Comparison of ENCODE assay signal across 20 cellular contexts in the genomic region with DNA sequence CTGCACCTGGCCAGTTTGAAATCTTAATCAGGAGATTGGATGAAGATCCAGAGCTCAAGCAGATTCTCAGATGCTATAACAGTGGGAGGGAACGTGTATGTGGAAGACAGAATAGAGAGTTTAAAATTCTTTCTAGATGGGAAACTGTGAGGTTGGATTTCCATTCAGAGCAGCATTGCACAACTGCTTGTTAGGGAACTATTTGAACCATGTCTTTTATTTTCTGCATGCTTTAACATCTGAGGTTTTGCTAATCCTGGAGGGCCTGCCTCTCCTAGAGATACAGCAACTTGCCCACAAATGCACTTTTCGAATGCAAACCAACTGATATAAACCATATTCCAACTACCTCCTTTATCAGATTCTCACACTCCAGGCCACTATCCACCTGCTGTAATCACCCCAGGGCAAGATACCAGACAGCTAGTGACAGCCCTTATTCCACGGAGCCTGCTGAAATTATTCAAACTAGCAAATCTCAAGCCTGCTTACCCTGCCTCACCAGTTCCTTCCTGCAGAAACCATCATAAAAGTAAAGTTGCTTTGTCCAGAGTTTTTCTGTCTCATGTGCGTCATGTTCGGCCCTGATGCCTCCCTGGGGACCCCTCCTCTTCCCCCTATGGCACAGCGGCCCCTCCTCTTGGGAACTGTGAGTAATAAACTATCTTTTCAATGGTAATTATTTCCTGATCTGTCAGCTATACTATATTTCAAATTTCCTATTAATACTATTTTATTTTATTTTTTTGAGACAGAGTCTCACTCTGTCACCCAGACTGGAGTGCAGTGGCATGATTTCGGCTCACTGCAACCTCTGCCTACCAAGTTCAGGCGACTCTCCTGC. TPM values are rescaled to one million over a fixed set of nuclear protein-coding genes. Genes with fewer than 3 reads are reported as not detected.
DNase-seq lines count a peak whose midpoint lies in the region; ATAC-seq and TF ChIP-seq lines count a peak whose summit lies in the region.
"Had no signal": no experiment of that assay in that cellular context is flagged by ENCODE, and none has a peak within 500 bp of the region (broad histone marks: within the 10 kb centered on the region; RNA-seq: fewer than 3 reads in every experiment).

No MANE protein-coding gene starts in this region.

- no peak for TF ChIP-seq CTCF in retinal pigment epithelial cell (conservative IDR thresholded peaks at IDR 0.05; ENCODE audit: low read depth, low read length)

- no peak for ATAC-seq in left lobe of liver
- ATAC-seq: PC-3 had no signal

- H3K9me3 ChIP-seq in SK-N-MC (ENCODE audit: low read depth, low read length): no peaks in the 10 kb centered on the region

- no peak overlapping the region for H3K27ac ChIP-seq in SK-N-MC
- H3K27ac ChIP-seq: C4-2B had no signal

- DNase-seq in EH (ENCODE audit: low read depth) (peak; percentile 5), SK-N-MC (ENCODE audit: low read depth, low spot score) (peak; percentile 47), erythroblast (lab: John Stamatoyannopoulos, UW) (peak; percentile 29 to 84), retinal pigment epithelial cell (ENCODE audit: low read depth) (peak; percentile 15), NCI-H128 (lab: John Stamatoyannopoulos, UW; ENCODE audit: unreplicated experiment) (no peak), GM03348 (ENCODE audit: low spot score) (no peak), left lobe of liver (ENCODE audit: low spot score) (no peak)
- DNase-seq: HFFc6, MM.1S, NCI-H1417, NCI-H187, NCI-H2107, NCI-H2227 treated with DMSO at 0.1 percent for 48 hours, NCI-H510A treated with DMSO at 0.1 percent for 48 hours, NCI-H82, PC-3, RPMI8226, SHP77 treated with DMSO at 0.1 percent for 48 hours had no signal

- no peak for TF ChIP-seq POLR2A in erythroblast (IDR thresholded peaks at IDR 0.05; ENCODE audit: low read length)

- H3K9ac ChIP-seq in SK-N-MC (ENCODE audit: insufficient read length): no peak overlapping the region

- H3K4me3 ChIP-seq in SK-N-MC (no peak overlapping the region), retinal pigment epithelial cell (ENCODE audit: low read length) (no peak overlapping the region)

- no peaks in the 10 kb centered on the region for H3K36me3 ChIP-seq in SK-N-MC (ENCODE audit: insufficient read depth, low read length)

RNA-seq across cellular contexts. Expression of a gene that starts 18.4 kb away (rescaled TPM):
- 29.1 TPM for total RNA-seq in left lobe of liver
- total RNA-seq: HFFc6, LHCN-M2 had no signal

RNA-seq across cellular contexts. Expression of a gene that starts 22.7 kb away (rescaled TPM):
- total RNA-seq in left lobe of liver: 0.08 TPM
- total RNA-seq: HFFc6, LHCN-M2, PC-3 had no signal

RNA-seq across cellular contexts. Expression of a gene that starts 50.6 kb away (rescaled TPM):
- 1.4 TPM for total RNA-seq in left lobe of liver
- total RNA-seq: HFFc6, LHCN-M2, PC-3 had no signal

RNA-seq across cellular contexts. Expression of a gene that starts 52.1 kb away (rescaled TPM):
- 0.60 TPM for total RNA-seq in left lobe of liver
- total RNA-seq: HFFc6, LHCN-M2, PC-3 had no signal

Comparison
In these comparisons a context has a peak if more than half of its experiments do, and no peak if none do; other contexts are left out.
1. DNase-seq: peak in EH (single experiment), SK-N-MC (single experiment), erythroblast (2 of 2) and retinal pigment epithelial cell (single experiment); none in NCI-H128 (single experiment), GM03348 (single experiment) and left lobe of liver (single experiment).